In the genomic region with DNA sequence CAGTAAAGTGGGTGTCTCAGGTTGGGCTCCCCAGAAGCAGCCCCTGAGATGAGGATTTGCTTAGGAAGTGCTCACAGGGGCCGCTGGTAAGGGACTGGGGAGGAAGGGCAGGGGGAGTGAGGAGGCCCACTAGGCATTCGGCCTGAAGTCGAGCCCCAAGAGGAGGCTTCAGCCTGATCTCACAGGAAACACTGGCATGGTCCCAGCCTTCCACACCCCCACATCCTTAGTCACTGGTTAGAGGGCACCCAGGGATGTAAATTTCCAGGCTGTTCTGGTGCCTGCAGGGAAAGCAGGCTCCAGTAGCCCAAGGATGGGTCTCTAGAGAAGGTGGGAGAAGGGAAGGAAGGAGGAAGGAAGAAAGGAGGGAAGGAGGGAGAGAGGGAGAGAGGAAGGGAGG, we compare ENCODE assay signal across 20 cellular contexts. TPM values are rescaled to one million over a fixed set of nuclear protein-coding genes. Genes with fewer than 3 reads are reported as not detected.
A peak's percentile ranks its signal among the peaks of the same experiment; 100 is the strongest.
DNase-seq lines count a peak whose midpoint lies in the region; ATAC-seq, FAIRE-seq and TF ChIP-seq lines count a peak whose summit lies in the region.
"Had no signal": no experiment of that assay in that cellular context is flagged by ENCODE, and none has a peak within 500 bp of the region (broad histone marks: within the 10 kb centered on the region; RNA-seq: fewer than 3 reads in every experiment).

No MANE protein-coding gene starts in this region.

- no peak overlapping the region for H3K23ac ChIP-seq in IMR-90 (ENCODE audit: low read depth, low read length)

- WGBS in IMR-90 (ENCODE audit: extremely low coverage in 2 of 2, insufficient read length in 1 of 2), 2 experiments = no CpG with 5 or more reads among the region's 3 CpGs

- H4K91ac ChIP-seq in IMR-90 (ENCODE audit: insufficient read depth, low read depth, low read length) = no peak overlapping the region

- TF ChIP-seq CTCF in IMR-90 (conservative IDR thresholded peaks at IDR 0.05; ENCODE audit: low read depth, low read length) (no peak), bronchial epithelial cell (IDR thresholded peaks at IDR 0.05; ENCODE audit: insufficient read depth, low read length, severe bottlenecking) (no peak), mesothelial cell of epicardium (IDR thresholded peaks at IDR 0.05; ENCODE audit: unreplicated experiment) (no peak)

- peaks cover 51% of the 10 kb centered on the region for H3K27me3 ChIP-seq in IMR-90 (ENCODE audit: control insufficient read depth, insufficient read depth, low read length)
- peaks cover 8% of the 10 kb centered on the region for H3K27me3 ChIP-seq in bronchial epithelial cell (ENCODE audit: control insufficient read depth, insufficient read depth, low read length)

- peak overlapping the region; percentile 53 for H3K27ac Mint-ChIP-seq in mesothelial cell of epicardium
- no peak overlapping the region for H3K27ac Mint-ChIP-seq in activated CD8-positive, alpha-beta T cell treated with anti-CD3 and anti-CD28 coated beads, Interleukin-2, amount 10 ng/mL, durations not matched to agents 7 days and 5 days
- H3K27ac Mint-ChIP-seq: effector memory CD8-positive, alpha-beta T cell; memory B cell had no signal

- intact Hi-C loops in IMR-90 (cut with micrococcal nuclease) = no loop called here

- H3K9me3 ChIP-seq in IMR-90 (ENCODE audit: control insufficient read depth, insufficient read depth, low read length) = no peaks in the 10 kb centered on the region
- H3K9me3 ChIP-seq: gastrocnemius medialis had no signal

- H3K79me1 ChIP-seq in IMR-90 (ENCODE audit: low read depth in 1 of 2, low read length in 2 of 2) = no peaks in the 10 kb centered on the region

- no peak overlapping the region for H2BK120ac ChIP-seq in IMR-90 (ENCODE audit: low read depth, low read length)

- no peak overlapping the region for H3K4me2 ChIP-seq in IMR-90 (ENCODE audit: low read depth, low read length)

- H3K27me3 Mint-ChIP-seq in mesothelial cell of epicardium (ENCODE audit: low read depth) = no peaks in the 10 kb centered on the region
- peaks cover 23% of the 10 kb centered on the region for H3K27me3 Mint-ChIP-seq in activated CD8-positive, alpha-beta T cell treated with anti-CD3 and anti-CD28 coated beads, Interleukin-2, amount 10 ng/mL, durations not matched to agents 7 days and 5 days (ENCODE audit: low read depth)

- H2AFZ ChIP-seq in IMR-90 (replicated peaks; ENCODE audit: low read length, poor library complexity) = no peak overlapping the region

- no peak overlapping the region for H3K18ac ChIP-seq in IMR-90 (ENCODE audit: low read depth, low read length)

- no peak overlapping the region for H2BK5ac ChIP-seq in IMR-90 (ENCODE audit: low read depth, low read length, poor library complexity, severe bottlenecking)

- FAIRE-seq in bronchial epithelial cell (lab: Jason Lieb, UNC) = no peak

- no peaks in the 10 kb centered on the region for H3K9me1 ChIP-seq in IMR-90 (ENCODE audit: insufficient read depth, low read length)

- no peak for TF ChIP-seq POLR2A in IMR-90 (IDR thresholded peaks at IDR 0.05; ENCODE audit: low read depth, low read length)

- peaks cover 2% of the 10 kb centered on the region for H3K36me3 Mint-ChIP-seq in mesothelial cell of epicardium
- no peaks in the 10 kb centered on the region for H3K36me3 Mint-ChIP-seq in activated CD8-positive, alpha-beta T cell treated with anti-CD3 and anti-CD28 coated beads, Interleukin-2, amount 10 ng/mL, durations not matched to agents 7 days and 5 days (ENCODE audit: low read depth)
- H3K36me3 Mint-ChIP-seq: brain had no signal

- H3K56ac ChIP-seq in IMR-90 (ENCODE audit: extremely low read depth, insufficient read depth, low read length) = no peak overlapping the region

- TF ChIP-seq RAD21 in IMR-90 (IDR thresholded peaks at IDR 0.05; ENCODE audit: low read length) = no peak

- peaks cover 52% of the 10 kb centered on the region for H3K4me1 Mint-ChIP-seq in mesothelial cell of epicardium
- H3K4me1 Mint-ChIP-seq in activated CD8-positive, alpha-beta T cell treated with anti-CD3 and anti-CD28 coated beads, Interleukin-2, amount 10 ng/mL, durations not matched to agents 7 days and 5 days (ENCODE audit: low read depth) = peaks cover 11% of the 10 kb centered on the region
- H3K4me1 Mint-ChIP-seq: memory B cell had no signal

- no peak overlapping the region for H4K5ac ChIP-seq in IMR-90 (ENCODE audit: low read depth, low read length)

- H3K4me1 ChIP-seq in IMR-90 (ENCODE audit: control insufficient read depth, insufficient read depth, low read length) = no peaks in the 10 kb centered on the region
- H3K4me1 ChIP-seq: gastrocnemius medialis had no signal

- H3K9me3 Mint-ChIP-seq in mesothelial cell of epicardium = peaks cover 11% of the 10 kb centered on the region
- no peaks in the 10 kb centered on the region for H3K9me3 Mint-ChIP-seq in activated CD8-positive, alpha-beta T cell treated with anti-CD3 and anti-CD28 coated beads, Interleukin-2, amount 10 ng/mL, durations not matched to agents 7 days and 5 days (ENCODE audit: insufficient read depth)

- dilution Hi-C loops in IMR-90 (cut with HindIII; ENCODE audit: low sequenced_read_pairs, unreplicated experiment) = no loop called here

- H3K36me3 ChIP-seq in IMR-90 (ENCODE audit: control insufficient read depth, insufficient read depth, low read length) (no peaks in the 10 kb centered on the region), bronchial epithelial cell (ENCODE audit: control insufficient read depth, insufficient read depth, low read length) (no peaks in the 10 kb centered on the region)
- H3K36me3 ChIP-seq: gastrocnemius medialis had no signal

- CTCF ChIA-PET in IMR-90 (lab: Yijun Ruan, JAX) = no interaction called here
- CTCF ChIA-PET in activated CD8-positive, alpha-beta T cell treated with anti-CD3 and anti-CD28 coated beads, Interleukin-2, amount 10 ng/mL, durations not matched to agents 7 days and 5 days (lab: Charles Lee) = no interaction called here

- H3K27ac ChIP-seq in IMR-90 (ENCODE audit: insufficient read depth, low read length) = no peak overlapping the region
- H3K27ac ChIP-seq: gastrocnemius medialis had no signal

- no peak overlapping the region for H3K4me3 Mint-ChIP-seq in mesothelial cell of epicardium
- no peak overlapping the region for H3K4me3 Mint-ChIP-seq in activated CD8-positive, alpha-beta T cell treated with anti-CD3 and anti-CD28 coated beads, Interleukin-2, amount 10 ng/mL, durations not matched to agents 7 days and 5 days
- H3K4me3 Mint-ChIP-seq: brain; effector memory CD8-positive, alpha-beta T cell; memory B cell had no signal

- in situ Hi-C loops in IMR-90 (cut with MboI; ENCODE audit: low sequenced_read_pairs) = no loop called here

- DNase-seq in A172 (ENCODE audit: low spot score) = peak; percentile 40
- DNase-seq in IMR-90 = peak; percentile 56
- DNase-seq in bronchial epithelial cell (ENCODE audit: low read depth) = peak; percentile 52
- DNase-seq in mesothelial cell of epicardium (ENCODE audit: low spot score in 2 of 2, unreplicated experiment in 2 of 2) = no peak
- no peak for DNase-seq in activated CD8-positive, alpha-beta T cell treated with anti-CD3 and anti-CD28 coated beads, Interleukin-2, amount 10 ng/mL, durations not matched to agents 7 days and 5 days
- DNase-seq in CD1c-positive myeloid dendritic cell (ENCODE audit: extremely low spot score) = no peak
- no peak for DNase-seq in activated naive CD4-positive, alpha-beta T cell treated with Interleukin-2 at 50 U/mL for 16 hours
- DNase-seq: 8988T; activated effector memory CD4-positive, alpha-beta T cell treated with Interleukin-2 at 50 U/mL for 16 hours; effector memory CD8-positive, alpha-beta T cell; gastrocnemius medialis; NCI-H1694 treated with DMSO at 0.1 percent for 48 hours; NCI-H510A treated with DMSO at 0.1 percent for 48 hours; stimulated activated CD4-positive, alpha-beta T cell treated with anti-CD3 and anti-CD28 coated beads, Interleukin-12 subunit alpha, Interleukin-12 subunit beta, amount 100 ng/mL, for 4 hours had no signal

- no peak overlapping the region for H2AK9ac ChIP-seq in IMR-90 (replicated peaks; ENCODE audit: low read depth, low read length, poor library complexity)

- no peak overlapping the region for H3K9ac ChIP-seq in IMR-90 (ENCODE audit: low read depth, low read length)

- no peak overlapping the region for H4K8ac ChIP-seq in IMR-90 (ENCODE audit: low read depth in 2 of 2, low read length in 2 of 2)

- H3K4me3 ChIP-seq in IMR-90 (ENCODE audit: insufficient read depth, low read depth, low read length) (no peak overlapping the region), bronchial epithelial cell (ENCODE audit: low read depth, low read length) (no peak overlapping the region)
- H3K4me3 ChIP-seq: gastrocnemius medialis had no signal

- H3K14ac ChIP-seq in IMR-90 (replicated peaks; ENCODE audit: low read depth, low read length) = no peak overlapping the region

- no peak overlapping the region for H2AK5ac ChIP-seq in IMR-90 (ENCODE audit: low read depth, low read length)

- ATAC-seq in IMR-90 (ENCODE audit: low read depth) (no peak), GM21423 (IDR thresholded peaks at IDR 0.05; ENCODE audit: unreplicated experiment) (no peak)
- ATAC-seq in activated CD8-positive, alpha-beta T cell treated with anti-CD3 and anti-CD28 coated beads, Interleukin-2, amount 10 ng/mL, durations not matched to agents 7 days and 5 days = no peak
- ATAC-seq: effector memory CD8-positive, alpha-beta T cell; gastrocnemius medialis had no signal

- no peak overlapping the region for H2BK15ac ChIP-seq in IMR-90 (ENCODE audit: low read depth, low read length)

- H4K20me1 ChIP-seq in IMR-90 (ENCODE audit: insufficient read depth, low read length) = no peaks in the 10 kb centered on the region

- H2BK20ac ChIP-seq in IMR-90 (ENCODE audit: low read depth, low read length) = no peak overlapping the region

- no TSS peak for BruUV-seq in IMR-90 (replicated peaks; lab: Mats Ljungman, UMichigan)

- no peak overlapping the region for H3K4ac ChIP-seq in IMR-90 (ENCODE audit: low read depth, low read length)

- POLR2A ChIA-PET in IMR-90 (lab: Charles Lee; ENCODE audit: unreplicated experiment) = no interaction called here
- POLR2A ChIA-PET in activated CD8-positive, alpha-beta T cell treated with anti-CD3 and anti-CD28 coated beads, Interleukin-2, amount 10 ng/mL, durations not matched to agents 7 days and 5 days (lab: Charles Lee) = no interaction called here

RNA-seq across cellular contexts. Expression of gene KCNK3, which starts 22.4 kb away (rescaled TPM):
- 0.05 and 0.60 TPM in 2 replicates for total RNA-seq in A172 (2014; rRNA removed; shearing (Covaris generic))
- under 0.01 TPM in 2 replicates for total RNA-seq in IMR-90 (2012; rRNA removed)
- polyA plus RNA-seq in IMR-90 (2012; rRNA removed) = 0.03 and 0.17 TPM in 2 replicates
- 0.11 TPM in 1 of 2 replicates, not detected in the other for polyA plus RNA-seq in IMR-90 (2012; cell fraction: cytosol; rRNA removed)
- 0.07 TPM in 1 of 2 replicates, not detected in the other for polyA plus RNA-seq in IMR-90 (2012; cell fraction: nucleus; rRNA removed; ENCODE audit: low replicate concordance)
- not detected in 2 replicates for total RNA-seq in bronchial epithelial cell
- total RNA-seq in mesothelial cell of epicardium = 6.3 to 6.9 TPM (median 6.6 TPM) in 3 replicates
- not detected for total RNA-seq in activated CD8-positive, alpha-beta T cell treated with anti-CD3 and anti-CD28 coated beads, Interleukin-2, amount 10 ng/mL, durations not matched to agents 7 days and 5 days
- total RNA-seq: activated CD8-positive, alpha-beta memory T cell treated with anti-CD3 and anti-CD28 coated beads for 36 hours; LHCN-M2 had no signal

RNA-seq across cellular contexts. Expression of gene CIB4, which starts 29.0 kb away (rescaled TPM):
- not detected in 2 replicates for total RNA-seq in A172 (2014; rRNA removed; shearing (Covaris generic))
- total RNA-seq in IMR-90 (2012; rRNA removed) (not detected in 2 replicates), bronchial epithelial cell (not detected in 2 replicates), mesothelial cell of epicardium (not detected in 3 replicates)
- polyA plus RNA-seq in IMR-90 (2012; rRNA removed) = not detected in 2 replicates
- not detected in 2 replicates for polyA plus RNA-seq in IMR-90 (2012; cell fraction: cytosol; rRNA removed)
- polyA plus RNA-seq in IMR-90 (2012; cell fraction: nucleus; rRNA removed; ENCODE audit: low replicate concordance) = not detected in 2 replicates
- total RNA-seq in activated CD8-positive, alpha-beta T cell treated with anti-CD3 and anti-CD28 coated beads, Interleukin-2, amount 10 ng/mL, durations not matched to agents 7 days and 5 days = not detected
- total RNA-seq: activated CD8-positive, alpha-beta memory T cell treated with anti-CD3 and anti-CD28 coated beads for 36 hours; gastrocnemius medialis; LHCN-M2; osteocyte had no signal

Comparison
In these comparisons a context has a peak if more than half of its experiments do, and no peak if none do; other contexts are left out.
1. DNase-seq: peak in A172 (single experiment), IMR-90 (single experiment) and bronchial epithelial cell (single experiment); none in mesothelial cell of epicardium (0 of 2), activated CD8-positive, alpha-beta T cell treated with anti-CD3 and anti-CD28 coated beads, Interleukin-2, amount 10 ng/mL, durations not matched to agents 7 days and 5 days (single experiment), CD1c-positive myeloid dendritic cell (single experiment) and activated naive CD4-positive, alpha-beta T cell treated with Interleukin-2 at 50 U/mL for 16 hours (single experiment).